1 cellular context compared by ENCODE assay signal in the genomic region with DNA sequence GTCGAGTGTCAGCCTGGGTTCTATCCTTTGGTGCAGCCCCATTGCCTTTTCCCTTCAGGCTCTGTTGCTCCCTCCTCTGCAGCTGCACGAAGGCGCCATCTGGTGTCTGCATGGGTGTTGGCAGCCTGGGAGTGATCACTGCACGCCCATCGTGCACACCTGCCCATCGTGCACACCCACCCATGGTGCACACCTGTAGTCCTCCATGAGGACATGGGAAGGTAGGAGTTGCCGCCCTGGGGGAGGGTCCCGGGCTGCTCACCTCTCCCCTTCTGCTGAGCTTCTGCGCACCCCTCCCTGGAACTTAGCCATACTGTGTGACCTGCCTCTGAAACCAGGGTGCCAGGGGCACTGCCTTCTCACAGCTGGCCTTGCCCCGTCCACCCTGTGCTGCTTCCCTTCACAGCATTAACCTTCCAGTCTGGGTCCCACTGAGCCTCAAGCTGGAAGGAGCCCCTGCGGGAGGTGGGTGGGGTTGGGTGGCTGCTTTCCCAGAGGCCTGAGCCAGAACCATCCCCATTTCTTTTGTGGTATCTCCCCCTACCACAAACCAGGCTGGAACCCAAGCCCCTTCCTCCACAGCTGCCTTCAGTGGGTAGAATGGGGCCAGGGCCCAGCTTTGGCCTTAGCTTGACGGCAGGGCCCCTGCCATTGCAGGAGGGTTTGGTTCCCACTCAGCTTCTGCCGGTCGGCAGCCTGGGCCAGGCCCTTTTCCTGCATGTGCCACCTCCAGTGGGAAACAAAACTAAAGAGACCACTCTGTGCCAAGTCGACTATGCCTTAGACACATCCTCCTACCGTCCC.
A peak's percentile ranks its signal among the peaks of the same experiment; 100 is the strongest.
TF ChIP-seq lines count a peak whose summit lies in the region.

No MANE protein-coding gene starts in this region.

TF ChIP-seq in K562, 482 proteins besides CTCF, POLR2A, EP300 and RAD21 (continues in another document):
- TF ChIP-seq, protein P1, sequence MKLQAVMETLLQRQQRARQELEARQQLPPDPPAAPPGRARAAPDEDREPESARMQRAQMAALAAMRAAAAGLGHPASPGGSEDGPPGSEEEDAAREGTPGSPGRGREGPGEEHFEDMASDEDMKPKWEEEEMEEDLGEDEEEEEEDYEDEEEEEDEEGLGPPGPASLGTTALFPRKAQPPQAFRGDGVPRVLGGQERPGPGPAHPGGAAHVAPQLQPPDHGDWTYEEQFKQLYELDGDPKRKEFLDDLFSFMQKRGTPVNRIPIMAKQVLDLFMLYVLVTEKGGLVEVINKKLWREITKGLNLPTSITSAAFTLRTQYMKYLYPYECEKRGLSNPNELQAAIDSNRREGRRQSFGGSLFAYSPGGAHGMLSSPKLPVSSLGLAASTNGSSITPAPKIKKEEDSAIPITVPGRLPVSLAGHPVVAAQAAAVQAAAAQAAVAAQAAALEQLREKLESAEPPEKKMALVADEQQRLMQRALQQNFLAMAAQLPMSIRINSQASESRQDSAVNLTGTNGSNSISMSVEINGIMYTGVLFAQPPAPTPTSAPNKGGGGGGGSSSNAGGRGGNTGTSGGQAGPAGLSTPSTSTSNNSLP (IDR thresholded peaks at IDR 0.05; ENCODE audit: borderline replicate concordance, low read depth, low read length): no peak
- peak; percentile 39; the same call in 1 of the 2 replicates for TF ChIP-seq POLR2G (IDR thresholded peaks at IDR 0.05; ENCODE audit: low read depth, low read length)
- TF ChIP-seq ZNF324 (CRISPR knock-in tag; IDR thresholded peaks at IDR 0.05): no peak
- peak; percentile 14 for TF ChIP-seq HNRNPLL (IDR thresholded peaks at IDR 0.05; ENCODE audit: low read depth, low read length, poor library complexity, severe bottlenecking)
- TF ChIP-seq ELF4 (CRISPR knock-in tag; IDR thresholded peaks at IDR 0.05): no peak
- no peak for TF ChIP-seq KLF10 (CRISPR knock-in tag; IDR thresholded peaks at IDR 0.05)
- TF ChIP-seq SNRNP70 (optimal IDR thresholded peaks at IDR 0.05; ENCODE audit: low read depth, low read length): no peak
- peak; percentile 98 for TF ChIP-seq SMC3 (conservative IDR thresholded peaks at IDR 0.05; ENCODE audit: insufficient read depth, low read depth, low read length)
- peak; percentile 88; the same call in 1 of the 2 replicates for TF ChIP-seq ARID2 (IDR thresholded peaks at IDR 0.05)
- peak; percentile 22; the same call in 1 of the 2 replicates for TF ChIP-seq BHLHE40 (IDR thresholded peaks at IDR 0.05; ENCODE audit: low read length)
- 0 out of 2 replicates have a peak, but pooled peaks have one; percentile 15 for TF ChIP-seq RBFOX2 (IDR thresholded peaks at IDR 0.05; ENCODE audit: low read depth, low read length)
- TF ChIP-seq CTBP1 (IDR thresholded peaks at IDR 0.05; ENCODE audit: borderline replicate concordance): no peak
- no peak for TF ChIP-seq ZNF3 (CRISPR knock-in tag; IDR thresholded peaks at IDR 0.05)
- no peak for TF ChIP-seq ZBTB17 (CRISPR knock-in tag; IDR thresholded peaks at IDR 0.05)
- TF ChIP-seq UBTF (IDR thresholded peaks at IDR 0.05; ENCODE audit: borderline replicate concordance in 1 of 2, low read depth in 2 of 2, low read length in 2 of 2): no peak
- no peak for TF ChIP-seq PRDM10 (IDR thresholded peaks at IDR 0.05; ENCODE audit: partially characterized antibody)
- TF ChIP-seq FOXA1 (IDR thresholded peaks at IDR 0.05; ENCODE audit: borderline replicate concordance): no peak
- TF ChIP-seq, protein P2, sequence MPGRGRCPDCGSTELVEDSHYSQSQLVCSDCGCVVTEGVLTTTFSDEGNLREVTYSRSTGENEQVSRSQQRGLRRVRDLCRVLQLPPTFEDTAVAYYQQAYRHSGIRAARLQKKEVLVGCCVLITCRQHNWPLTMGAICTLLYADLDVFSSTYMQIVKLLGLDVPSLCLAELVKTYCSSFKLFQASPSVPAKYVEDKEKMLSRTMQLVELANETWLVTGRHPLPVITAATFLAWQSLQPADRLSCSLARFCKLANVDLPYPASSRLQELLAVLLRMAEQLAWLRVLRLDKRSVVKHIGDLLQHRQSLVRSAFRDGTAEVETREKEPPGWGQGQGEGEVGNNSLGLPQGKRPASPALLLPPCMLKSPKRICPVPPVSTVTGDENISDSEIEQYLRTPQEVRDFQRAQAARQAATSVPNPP (IDR thresholded peaks at IDR 0.05; ENCODE audit: borderline replicate concordance, insufficient read depth, insufficient read length): no peak
- TF ChIP-seq HNRNPUL1 (IDR thresholded peaks at IDR 0.05; ENCODE audit: low read length): no peak
- TF ChIP-seq ARHGAP35 (IDR thresholded peaks at IDR 0.05; ENCODE audit: partially characterized antibody): no peak
- no peak for TF ChIP-seq ZNF175 (CRISPR knock-in tag; IDR thresholded peaks at IDR 0.05; ENCODE audit: low read depth)
- peak; percentile 78 for TF ChIP-seq CC2D1A (IDR thresholded peaks at IDR 0.05)
- TF ChIP-seq ZEB2 (IDR thresholded peaks at IDR 0.05): peak; percentile 42; the same call in 1 of the 2 replicates
- TF ChIP-seq JUND (IDR thresholded peaks at IDR 0.05; ENCODE audit: borderline replicate concordance, low read depth, low read length): no peak
- no peak; the same call in 2 of the 3 replicates for TF ChIP-seq JUND (tag; IDR thresholded peaks at IDR 0.05; ENCODE audit: borderline replicate concordance, low read depth, low read length)
- no peak for TF ChIP-seq ZFP91 (CRISPR knock-in tag; IDR thresholded peaks at IDR 0.05)
- TF ChIP-seq ZNF354B (CRISPR knock-in tag; IDR thresholded peaks at IDR 0.05): no peak
- TF ChIP-seq, protein P3, sequence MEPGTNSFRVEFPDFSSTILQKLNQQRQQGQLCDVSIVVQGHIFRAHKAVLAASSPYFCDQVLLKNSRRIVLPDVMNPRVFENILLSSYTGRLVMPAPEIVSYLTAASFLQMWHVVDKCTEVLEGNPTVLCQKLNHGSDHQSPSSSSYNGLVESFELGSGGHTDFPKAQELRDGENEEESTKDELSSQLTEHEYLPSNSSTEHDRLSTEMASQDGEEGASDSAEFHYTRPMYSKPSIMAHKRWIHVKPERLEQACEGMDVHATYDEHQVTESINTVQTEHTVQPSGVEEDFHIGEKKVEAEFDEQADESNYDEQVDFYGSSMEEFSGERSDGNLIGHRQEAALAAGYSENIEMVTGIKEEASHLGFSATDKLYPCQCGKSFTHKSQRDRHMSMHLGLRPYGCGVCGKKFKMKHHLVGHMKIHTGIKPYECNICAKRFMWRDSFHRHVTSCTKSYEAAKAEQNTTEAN (CRISPR knock-in tag; IDR thresholded peaks at IDR 0.05): 0 out of 2 replicates have a peak, but pooled peaks have one; percentile 33
- no peak for TF ChIP-seq ZC3H4 (CRISPR knock-in tag; IDR thresholded peaks at IDR 0.05; ENCODE audit: borderline replicate concordance)
- TF ChIP-seq, protein P4, sequence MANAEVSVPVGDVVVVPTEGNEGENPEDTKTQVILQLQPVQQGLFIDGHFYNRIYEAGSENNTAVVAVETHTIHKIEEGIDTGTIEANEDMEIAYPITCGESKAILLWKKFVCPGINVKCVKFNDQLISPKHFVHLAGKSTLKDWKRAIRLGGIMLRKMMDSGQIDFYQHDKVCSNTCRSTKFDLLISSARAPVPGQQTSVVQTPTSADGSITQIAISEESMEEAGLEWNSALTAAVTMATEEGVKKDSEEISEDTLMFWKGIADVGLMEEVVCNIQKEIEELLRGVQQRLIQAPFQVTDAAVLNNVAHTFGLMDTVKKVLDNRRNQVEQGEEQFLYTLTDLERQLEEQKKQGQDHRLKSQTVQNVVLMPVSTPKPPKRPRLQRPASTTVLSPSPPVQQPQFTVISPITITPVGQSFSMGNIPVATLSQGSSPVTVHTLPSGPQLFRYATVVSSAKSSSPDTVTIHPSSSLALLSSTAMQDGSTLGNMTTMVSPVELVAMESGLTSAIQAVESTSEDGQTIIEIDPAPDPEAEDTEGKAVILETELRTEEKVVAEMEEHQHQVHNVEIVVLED (CRISPR knock-in tag; IDR thresholded peaks at IDR 0.05): no peak
- TF ChIP-seq CXXC5 (CRISPR knock-in tag; IDR thresholded peaks at IDR 0.05): 0 out of 2 replicates have a peak, but pooled peaks have one; percentile 11
- TF ChIP-seq MAFK (IDR thresholded peaks at IDR 0.05; ENCODE audit: low read length): no peak
- TF ChIP-seq CBX3 (IDR thresholded peaks at IDR 0.05; ENCODE audit: borderline replicate concordance in 1 of 2, low read length in 2 of 2): 0 out of 3 replicates have a peak, but pooled peaks of 1 of the 2 experiments have one; percentile 16
- no peak for TF ChIP-seq POLR2AphosphoS2 (IDR thresholded peaks at IDR 0.05; ENCODE audit: low read length)
- TF ChIP-seq ZFP30 (CRISPR knock-in tag; IDR thresholded peaks at IDR 0.05; ENCODE audit: borderline replicate concordance): no peak
- no peak for TF ChIP-seq TGIF2 (CRISPR knock-in tag; IDR thresholded peaks at IDR 0.05)
- no peak for TF ChIP-seq ZNF277 (CRISPR knock-in tag; IDR thresholded peaks at IDR 0.05; ENCODE audit: borderline replicate concordance)
- TF ChIP-seq ZFPM2 (CRISPR knock-in tag; IDR thresholded peaks at IDR 0.05): no peak
- peak; percentile 94 for TF ChIP-seq STAG1 (CRISPR knock-in tag; IDR thresholded peaks at IDR 0.05; ENCODE audit: borderline replicate concordance)
- TF ChIP-seq, protein P5, sequence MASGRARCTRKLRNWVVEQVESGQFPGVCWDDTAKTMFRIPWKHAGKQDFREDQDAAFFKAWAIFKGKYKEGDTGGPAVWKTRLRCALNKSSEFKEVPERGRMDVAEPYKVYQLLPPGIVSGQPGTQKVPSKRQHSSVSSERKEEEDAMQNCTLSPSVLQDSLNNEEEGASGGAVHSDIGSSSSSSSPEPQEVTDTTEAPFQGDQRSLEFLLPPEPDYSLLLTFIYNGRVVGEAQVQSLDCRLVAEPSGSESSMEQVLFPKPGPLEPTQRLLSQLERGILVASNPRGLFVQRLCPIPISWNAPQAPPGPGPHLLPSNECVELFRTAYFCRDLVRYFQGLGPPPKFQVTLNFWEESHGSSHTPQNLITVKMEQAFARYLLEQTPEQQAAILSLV (tag; IDR thresholded peaks at IDR 0.05): no peak
- TF ChIP-seq HIVEP1 (CRISPR knock-in tag; IDR thresholded peaks at IDR 0.05): no peak
- peak; percentile 21 for TF ChIP-seq MAX (CRISPR knock-in tag; IDR thresholded peaks at IDR 0.05)
- TF ChIP-seq FOXM1 (IDR thresholded peaks at IDR 0.05; ENCODE audit: low read depth): no peak
- TF ChIP-seq FOXM1 (CRISPR knock-in tag; IDR thresholded peaks at IDR 0.05; ENCODE audit: low read depth): no peak
- 0 out of 2 replicates have a peak, but pooled peaks have one; percentile 43 for TF ChIP-seq ZKSCAN1 (IDR thresholded peaks at IDR 0.05; ENCODE audit: low read depth, low read length)
